19 cellular contexts compared by ENCODE assay signal in genomic region chr18:8783335-8783993, GRCh38.
"Had no signal": no experiment of that assay in that cellular context is flagged by ENCODE, and none has a peak within 500 bp of the region (broad histone marks: within the 10 kb centered on the region; RNA-seq: fewer than 3 reads in every experiment).

No MANE protein-coding gene starts in this region.

- ATAC-seq: activated T-cell treated with anti-CD3 and anti-CD28 coated beads, Interleukin-2, amount 50 U/mL, for 4 hours; left colon; sciatic nerve; stimulated activated memory B cell treated with anti-CD40 and anti-IgM and Interleukin-4, amounts not matched to agents 10 μg/mL and 1 μg/mL and 100 μg/mL, for 72 hours had no signal

- H3K9me3 ChIP-seq: esophagus muscularis mucosa, stomach, suprapubic skin, transverse colon had no signal

- H3K4me3 ChIP-seq: coronary artery, esophagus muscularis mucosa, stomach, suprapubic skin, transverse colon had no signal

- DNase-seq: activated CD4-positive, alpha-beta T cell treated with anti-CD3 and anti-CD28 coated beads, Interleukin-2, amount 50 U/mL, for 1 hour; activated CD4-positive, CD25-positive, alpha-beta regulatory T cell treated with anti-CD3 and anti-CD28 coated beads, Interleukin-2, amount 50 U/mL, for 72 hours; activated CD8-positive, alpha-beta memory T cell treated with anti-CD3 and anti-CD28 coated beads, Interleukin-2, amount 50 U/mL, for 48 hours; activated naive CD4-positive, alpha-beta T cell treated with Interleukin-2 at 50 U/mL for 16 hours; activated naive CD8-positive, alpha-beta T cell treated with anti-CD3 and anti-CD28 coated beads for 36 hours; activated T-cell treated with anti-CD3 and anti-CD28 coated beads, Interleukin-2, amount 50 U/mL, for 4 hours; central memory CD4-positive, alpha-beta T cell; glutamatergic neuron; hippocampal formation; left colon; small intestine; stomach; transverse colon had no signal

- H3K36me3 ChIP-seq: suprapubic skin, transverse colon had no signal

- H3K27me3 ChIP-seq: esophagus muscularis mucosa, stomach, suprapubic skin had no signal

- H3K4me1 ChIP-seq: suprapubic skin had no signal

- H3K27ac ChIP-seq: coronary artery, esophagus muscularis mucosa, stomach, suprapubic skin, transverse colon, VCaP had no signal
